Comparison of ENCODE assay signal across 16 cellular contexts in the genomic region with DNA sequence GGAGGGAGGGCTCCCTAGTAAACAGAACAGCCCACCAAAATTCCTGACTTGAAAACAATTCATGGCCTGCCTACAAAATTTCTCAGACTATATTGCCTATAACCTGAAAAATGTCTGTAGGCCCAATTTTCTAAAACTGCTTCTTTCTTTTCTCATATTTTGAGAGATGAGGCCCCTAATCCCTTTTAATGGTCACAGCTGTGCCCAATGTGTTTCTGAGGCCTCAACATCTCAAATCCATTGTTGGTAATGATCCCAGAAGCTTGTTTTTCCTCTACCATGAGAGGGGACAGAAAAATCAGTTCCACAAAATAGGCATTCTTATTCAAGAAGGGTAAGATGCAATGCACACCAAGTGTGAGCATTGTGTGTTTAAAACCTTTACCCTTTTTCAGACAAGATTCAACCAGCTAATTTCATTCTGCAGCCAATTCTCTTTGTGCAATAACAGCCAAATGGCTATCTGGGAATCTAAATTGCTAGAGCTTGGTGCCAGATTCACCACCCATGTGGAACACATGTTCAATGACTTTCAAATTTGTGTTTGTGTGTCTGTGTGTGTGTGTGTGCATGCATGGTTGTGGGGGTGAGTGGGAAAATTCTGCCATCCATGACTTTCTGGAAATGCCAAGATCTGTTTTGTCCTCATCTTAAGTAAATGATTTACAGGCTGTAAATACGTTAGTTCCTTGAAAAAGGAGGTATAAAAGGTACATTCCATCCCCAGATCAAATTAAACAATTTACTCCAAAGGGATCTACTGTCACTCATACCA.
A peak's percentile ranks its signal among the peaks of the same experiment; 100 is the strongest.
DNase-seq lines count a peak whose midpoint lies in the region; TF ChIP-seq lines count a peak whose summit lies in the region.
"Had no signal": no experiment of that assay in that cellular context is flagged by ENCODE, and none has a peak within 500 bp of the region (broad histone marks: within the 10 kb centered on the region; RNA-seq: fewer than 3 reads in every experiment).

No MANE protein-coding gene starts in this region.

- TF ChIP-seq CTCF in brain (conservative IDR thresholded peaks at IDR 0.05), result no peak
- TF ChIP-seq CTCF in hepatocyte (IDR thresholded peaks at IDR 0.05; ENCODE audit: poor library complexity), result no peak
- TF ChIP-seq CTCF in transverse colon (IDR thresholded peaks at IDR 0.05), result no peak

- no peak overlapping the region for H2AFZ ChIP-seq in hepatocyte

- H3K4me3 Mint-ChIP-seq in brain, result no peak overlapping the region
- H3K4me3 Mint-ChIP-seq: IgD-negative memory B cell had no signal

- no peaks in the 10 kb centered on the region for H3K36me3 Mint-ChIP-seq in brain
- H3K36me3 Mint-ChIP-seq: IgD-negative memory B cell had no signal

- H3K36me3 ChIP-seq in hepatocyte (replicated peaks; ENCODE audit: insufficient read depth, low read depth) (no peaks in the 10 kb centered on the region), transverse colon (no peaks in the 10 kb centered on the region)

- H3K4me1 ChIP-seq in hepatocyte (ENCODE audit: insufficient read depth) (peaks cover 22% of the 10 kb centered on the region), transverse colon (peaks cover 0 to 9% (median 0%) of the 10 kb centered on the region in 4 donors)

- intact Hi-C loops in transverse colon (cut with DNase I; ENCODE audit: low total_unique reads), result no loop called here

- H3K27me3 ChIP-seq in hepatocyte, result no peaks in the 10 kb centered on the region
- no peaks in the 10 kb centered on the region for H3K27me3 ChIP-seq in transverse colon

- no peak overlapping the region for H3K4me2 ChIP-seq in hepatocyte

- H3K27ac ChIP-seq in hepatocyte, result peak overlapping the region; percentile 86
- H3K27ac ChIP-seq in transverse colon, result peak overlapping the region; percentile 23 to 70 (median 46)

- 53% methylated on average over 1 of the region's 1 CpG for WGBS in hepatocyte (ENCODE audit: low lambda C conversion rate, missing lambda C conversion rate)
- WGBS in transverse colon (ENCODE audit: low coverage in 1 of 2), 2 donors, result 39% methylated on average over 1 of the region's 1 CpG; no CpG with 5 or more reads in 1 of the 2 donors

- no peaks in the 10 kb centered on the region for H3K79me2 ChIP-seq in hepatocyte

- TF ChIP-seq POLR2A in transverse colon (IDR thresholded peaks at IDR 0.05), result no peak

- in situ Hi-C loops in transverse colon (cut with MboI; ENCODE audit: low pct_ligation_motif_present in 1 of 4, low pct_unique_long_range_greater_than_20kb in 1 of 4, low sequenced_read_pairs in 3 of 4), result no loop called here

- H4K20me1 ChIP-seq in hepatocyte (ENCODE audit: insufficient read depth, poor library complexity, severe bottlenecking), result no peaks in the 10 kb centered on the region

- H3K4me1 Mint-ChIP-seq in brain, result peaks cover 43% of the 10 kb centered on the region
- H3K4me1 Mint-ChIP-seq: IgD-negative memory B cell had no signal

- H3K27me3 Mint-ChIP-seq in brain, result peaks cover 4% of the 10 kb centered on the region

- H3K9me2 ChIP-seq in hepatocyte (replicated peaks; ENCODE audit: insufficient read depth), result no peaks in the 10 kb centered on the region

- no peak for TF ChIP-seq EP300 in transverse colon (IDR thresholded peaks at IDR 0.05; ENCODE audit: low read depth)

- H3K4me3 ChIP-seq in hepatocyte (no peak overlapping the region), transverse colon (no peak overlapping the region)

- DNase-seq in hepatocyte (ENCODE audit: low spot score) (no peak), renal cortical epithelial cell (ENCODE audit: low read depth) (peak; percentile 90), transverse colon (no peak), NCI-H1930 (lab: John Stamatoyannopoulos, UW) (no peak), pons (ENCODE audit: low spot score) (no peak)
- no peak for DNase-seq in activated CD8-positive, alpha-beta memory T cell treated with anti-CD3 and anti-CD28 coated beads, Interleukin-2, amount 50 U/mL, for 48 hours
- DNase-seq: COR-L47; DMS53; NCI-H1105 treated with DMSO at 0.1 percent for 48 hours; NCI-H1694 treated with DMSO at 0.1 percent for 48 hours; NCI-H226; NCI-H526; NK-92 treated with Interleukin-12 subunit alpha and Interleukin-12 subunit beta, amount 100 ng/mL, for 24 hours; SIG-M5 had no signal

- H3K9me3 Mint-ChIP-seq in brain, result peaks cover 3 to 8% (median 6%) of the 10 kb centered on the region in 5 experiments

- H3K9me3 ChIP-seq in hepatocyte (ENCODE audit: low read depth), result no peaks in the 10 kb centered on the region
- no peaks in the 10 kb centered on the region for H3K9me3 ChIP-seq in transverse colon

- peak overlapping the region in 3 of 5 experiments; percentile 73 to 90 (median 82) for H3K27ac Mint-ChIP-seq in brain
- H3K27ac Mint-ChIP-seq: IgD-negative memory B cell had no signal
